ENCODE assay signal across 13 cellular contexts in the genomic region with DNA sequence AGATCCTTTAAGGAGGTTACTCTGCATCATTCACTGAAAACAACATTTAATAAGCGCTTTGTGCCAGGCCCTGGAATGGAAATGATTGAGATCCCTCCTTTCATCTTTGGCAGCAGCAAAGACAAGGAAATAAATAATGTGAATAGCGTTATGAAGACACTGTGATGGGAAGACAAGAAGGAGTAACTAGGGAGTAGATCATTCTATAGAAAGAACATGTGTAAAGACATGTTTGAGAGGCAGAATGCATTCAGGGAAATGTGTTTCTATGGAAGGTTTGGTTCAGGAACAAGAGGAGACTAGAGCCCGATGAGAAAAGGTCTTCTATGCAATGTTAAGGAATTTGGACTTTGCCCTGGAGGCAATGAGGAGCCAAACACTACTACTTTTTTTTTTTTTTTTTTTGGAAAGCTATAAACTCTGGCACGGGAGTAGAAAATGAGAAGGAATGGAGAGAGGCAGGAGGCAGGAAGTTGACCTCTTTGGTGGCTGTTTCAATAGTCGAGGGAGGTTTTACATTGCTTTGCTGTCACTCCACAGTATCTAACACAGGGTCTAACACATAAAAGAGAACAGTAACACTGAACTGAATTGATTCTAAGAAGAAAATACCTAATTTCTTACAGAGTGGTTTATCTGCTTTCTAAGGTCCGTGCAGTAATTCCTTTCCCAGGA. TPM values are rescaled to one million over a fixed set of nuclear protein-coding genes. Genes with fewer than 3 reads are reported as not detected.
DNase-seq lines count a peak whose midpoint lies in the region; ATAC-seq, FAIRE-seq and TF ChIP-seq lines count a peak whose summit lies in the region.
"Had no signal": no experiment of that assay in that cellular context is flagged by ENCODE, and none has a peak within 500 bp of the region (broad histone marks: within the 10 kb centered on the region; RNA-seq: fewer than 3 reads in every experiment).

No MANE protein-coding gene starts in this region.

- H3K4me1 ChIP-seq in pancreas: peaks cover 47 to 65% (median 47%) of the 10 kb centered on the region in 3 donors
- no peaks in the 10 kb centered on the region for H3K4me1 ChIP-seq in neural progenitor cell
- H3K4me1 ChIP-seq: parathyroid adenoma had no signal

- no peak overlapping the region for H3K9ac ChIP-seq in neural progenitor cell
- H3K9ac ChIP-seq: parathyroid adenoma had no signal

- FAIRE-seq in pancreas (lab: Jason Lieb, UNC): no peak

- H3K36me3 Mint-ChIP-seq in neural progenitor cell: peaks cover 28% of the 10 kb centered on the region

- peaks cover 21% of the 10 kb centered on the region for H4K20me1 ChIP-seq in neural progenitor cell (ENCODE audit: low read depth)

- ATAC-seq in pancreas (peak; percentile 49 to 80 (median 73)), GM21528 (IDR thresholded peaks at IDR 0.05; ENCODE audit: low FRiP score, unreplicated experiment) (no peak)
- ATAC-seq: stimulated activated memory B cell treated with anti-CD40 and anti-IgM and Interleukin-4, amounts not matched to agents 10 μg/mL and 1 μg/mL and 100 μg/mL, for 72 hours had no signal

- H3K4me1 Mint-ChIP-seq in neural progenitor cell: peaks cover 3% of the 10 kb centered on the region

- no peak overlapping the region for H3K27ac Mint-ChIP-seq in neural progenitor cell
- H3K27ac Mint-ChIP-seq: dendritic cell treated with granulocyte-macrophage colony-stimulating factor and Interleukin-4, amounts not matched to agents 40 ng/mL and 50 ng/mL, for 4 days; stimulated activated memory B cell treated with anti-CD40 and anti-IgM and Interleukin-4, amounts not matched to agents 10 μg/mL and 1 μg/mL and 100 μg/mL, for 72 hours had no signal

- H3F3A ChIP-seq in neural progenitor cell (ENCODE audit: low read depth): no peaks in the 10 kb centered on the region

- H3K27me3 Mint-ChIP-seq in neural progenitor cell (ENCODE audit: insufficient read depth, low read depth): peaks cover 2% of the 10 kb centered on the region
- H3K27me3 Mint-ChIP-seq: dendritic cell treated with granulocyte-macrophage colony-stimulating factor and Interleukin-4, amounts not matched to agents 40 ng/mL and 50 ng/mL, for 4 days; stimulated activated memory B cell treated with anti-CD40 and anti-IgM and Interleukin-4, amounts not matched to agents 10 μg/mL and 1 μg/mL and 100 μg/mL, for 72 hours had no signal

- H2AFZ ChIP-seq in neural progenitor cell (replicated peaks): no peak overlapping the region
- H2AFZ ChIP-seq: parathyroid adenoma had no signal

- TF ChIP-seq CTCF in fibroblast of villous mesenchyme (IDR thresholded peaks at IDR 0.05; ENCODE audit: insufficient read depth, low read depth, low read length) (no peak), pancreas (IDR thresholded peaks at IDR 0.05) (no peak), neural progenitor cell (IDR thresholded peaks at IDR 0.05) (no peak)

- peaks cover 99% of the 10 kb centered on the region for H3K79me2 ChIP-seq in neural progenitor cell (ENCODE audit: low read depth)

- no peaks in the 10 kb centered on the region for H3K9me3 ChIP-seq in pancreas
- H3K9me3 ChIP-seq in neural progenitor cell (ENCODE audit: low read depth): no peaks in the 10 kb centered on the region

- H3K9me3 Mint-ChIP-seq in neural progenitor cell: peaks cover 30% of the 10 kb centered on the region

- in situ Hi-C loops in Caki2 (cut with HindIII; ENCODE audit: low pct_unique_long_range_greater_than_20kb, low sequenced_read_pairs) (no loop called here), SK-MEL-5 (cut with HindIII; ENCODE audit: low pct_unique_long_range_greater_than_20kb, low sequenced_read_pairs) (loop anchor here (25.0 kb wide), 1 partner anchor 213 kb away; no protein-coding TSS in a partner anchor)

- H3K4me3 Mint-ChIP-seq in neural progenitor cell: no peak overlapping the region
- H3K4me3 Mint-ChIP-seq: dendritic cell treated with granulocyte-macrophage colony-stimulating factor and Interleukin-4, amounts not matched to agents 40 ng/mL and 50 ng/mL, for 4 days; stimulated activated memory B cell treated with anti-CD40 and anti-IgM and Interleukin-4, amounts not matched to agents 10 μg/mL and 1 μg/mL and 100 μg/mL, for 72 hours had no signal

- no peaks in the 10 kb centered on the region for H3K36me3 ChIP-seq in pancreas
- no peaks in the 10 kb centered on the region for H3K36me3 ChIP-seq in neural progenitor cell

- no peak overlapping the region for H3K4me2 ChIP-seq in neural progenitor cell

- intact Hi-C loops in pancreas (cut with DNase I): no loop called here

- H3K27me3 ChIP-seq in pancreas (peaks cover 0 to 1% (median 0%) of the 10 kb centered on the region in 4 donors), neural progenitor cell (no peaks in the 10 kb centered on the region)

- no peak overlapping the region for H3K4me3 ChIP-seq in fibroblast of villous mesenchyme (ENCODE audit: low read depth, low read length)
- no peak overlapping the region for H3K4me3 ChIP-seq in pancreas
- no peak overlapping the region for H3K4me3 ChIP-seq in neural progenitor cell

- peak overlapping the region in 3 of 4 donors; percentile 37 to 66 (median 62) for H3K27ac ChIP-seq in pancreas
- H3K27ac ChIP-seq in neural progenitor cell: no peak overlapping the region
- H3K27ac ChIP-seq: parathyroid adenoma had no signal

- WGBS in pancreas, 2 donors: 15 to 20% methylated on average over 6 of the region's 6 CpGs

- peak; percentile 65 for DNase-seq in Caki2 (ENCODE audit: low read depth)
- peak; percentile 96 for DNase-seq in SK-MEL-5 (ENCODE audit: low read depth, low spot score)
- DNase-seq in fibroblast of villous mesenchyme (ENCODE audit: low read depth): peak; percentile 68
- DNase-seq in pancreas: peak in 1 of 6 donors; percentile 30
- no peak for DNase-seq in activated naive CD4-positive, alpha-beta T cell treated with anti-CD3 and anti-CD28 coated beads, Interleukin-2, amount 50 U/mL, for 16 hours
- DNase-seq in MV-4-11 (lab: John Stamatoyannopoulos, UW): no peak
- DNase-seq in neural progenitor cell (ENCODE audit: low spot score): no peak
- DNase-seq: activated CD4-positive, alpha-beta T cell treated with anti-CD3 and anti-CD28 coated beads for 1 hour; NCI-H446 had no signal

RNA-seq across cellular contexts. Expression of gene SMURF1, which starts 44.9 kb away (rescaled TPM):
- 37.7 and 50.4 TPM in 2 replicates for total RNA-seq in Caki2 (2014; rRNA removed; shearing (Covaris generic); ENCODE audit: low replicate concordance)
- total RNA-seq in SK-MEL-5 (2014; rRNA removed; shearing (Covaris generic)): 40.8 and 42.1 TPM in 2 replicates
- polyA plus RNA-seq in SK-MEL-5 (2015; cell fraction: cytosol; rRNA removed): 26.2 and 32.8 TPM in 2 replicates
- 22.9 and 34.2 TPM in 2 replicates for polyA plus RNA-seq in SK-MEL-5 (2015; cell fraction: nucleus; rRNA removed)
- 28.7 and 29.8 TPM in 2 replicates for total RNA-seq in fibroblast of villous mesenchyme
- total RNA-seq in pancreas: 10 to 100 TPM in 5 of 6 donors, 1 to 10 TPM in 1; 9.0 to 22.7 (median 15.7) TPM
- 10 to 100 TPM in 1 of 2 donors, 1 to 10 TPM in 1; 7.6 to 14.7 TPM for polyA plus RNA-seq in pancreas
- 31.0 and 34.5 TPM in 2 replicates for total RNA-seq in neural progenitor cell (ENCODE audit: low replicate concordance)

Comparison
In these comparisons a context has a peak if more than half of its experiments do, and no peak if none do; other contexts are left out.
1. DNase-seq: peak in Caki2 (single experiment), SK-MEL-5 (single experiment) and fibroblast of villous mesenchyme (single experiment); none in activated naive CD4-positive, alpha-beta T cell treated with anti-CD3 and anti-CD28 coated beads, Interleukin-2, amount 50 U/mL, for 16 hours (single experiment), MV-4-11 (single experiment) and neural progenitor cell (single experiment).